In genomic region chr6:47478233-47479155, GRCh38 we compare ENCODE assay signal across 1 cellular context.
A peak's percentile ranks its signal among the peaks of the same experiment; 100 is the strongest.
TF ChIP-seq lines count a peak whose summit lies in the region.

No MANE protein-coding gene starts in this region.

TF ChIP-seq in K562, 482 proteins besides CTCF, POLR2A, EP300 and RAD21 (continued from another document and continues in another):
- TF ChIP-seq, protein P1, sequence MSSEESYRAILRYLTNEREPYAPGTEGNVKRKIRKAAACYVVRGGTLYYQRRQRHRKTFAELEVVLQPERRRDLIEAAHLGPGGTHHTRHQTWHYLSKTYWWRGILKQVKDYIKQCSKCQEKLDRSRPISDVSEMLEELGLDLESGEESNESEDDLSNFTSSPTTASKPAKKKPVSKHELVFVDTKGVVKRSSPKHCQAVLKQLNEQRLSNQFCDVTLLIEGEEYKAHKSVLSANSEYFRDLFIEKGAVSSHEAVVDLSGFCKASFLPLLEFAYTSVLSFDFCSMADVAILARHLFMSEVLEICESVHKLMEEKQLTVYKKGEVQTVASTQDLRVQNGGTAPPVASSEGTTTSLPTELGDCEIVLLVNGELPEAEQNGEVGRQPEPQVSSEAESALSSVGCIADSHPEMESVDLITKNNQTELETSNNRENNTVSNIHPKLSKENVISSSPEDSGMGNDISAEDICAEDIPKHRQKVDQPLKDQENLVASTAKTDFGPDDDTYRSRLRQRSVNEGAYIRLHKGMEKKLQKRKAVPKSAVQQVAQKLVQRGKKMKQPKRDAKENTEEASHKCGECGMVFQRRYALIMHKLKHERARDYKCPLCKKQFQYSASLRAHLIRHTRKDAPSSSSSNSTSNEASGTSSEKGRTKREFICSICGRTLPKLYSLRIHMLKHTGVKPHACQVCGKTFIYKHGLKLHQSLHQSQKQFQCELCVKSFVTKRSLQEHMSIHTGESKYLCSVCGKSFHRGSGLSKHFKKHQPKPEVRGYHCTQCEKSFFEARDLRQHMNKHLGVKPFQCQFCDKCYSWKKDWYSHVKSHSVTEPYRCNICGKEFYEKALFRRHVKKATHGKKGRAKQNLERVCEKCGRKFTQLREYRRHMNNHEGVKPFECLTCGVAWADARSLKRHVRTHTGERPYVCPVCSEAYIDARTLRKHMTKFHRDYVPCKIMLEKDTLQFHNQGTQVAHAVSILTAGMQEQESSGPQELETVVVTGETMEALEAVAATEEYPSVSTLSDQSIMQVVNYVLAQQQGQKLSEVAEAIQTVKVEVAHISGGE (CRISPR knock-in tag; IDR thresholded peaks at IDR 0.05), result no peak
- TF ChIP-seq CHD1 (IDR thresholded peaks at IDR 0.05; ENCODE audit: low read length), result no peak
- no peak for TF ChIP-seq ESRRB (CRISPR knock-in tag; IDR thresholded peaks at IDR 0.05; ENCODE audit: borderline replicate concordance)
- TF ChIP-seq POLR2AphosphoS2 (IDR thresholded peaks at IDR 0.05; ENCODE audit: low read length), result no peak
- no peak for TF ChIP-seq NR2F6 (CRISPR knock-in tag; IDR thresholded peaks at IDR 0.05)
- 0 out of 2 replicates have a peak, but pooled peaks have one; percentile 63 for TF ChIP-seq HDGF (IDR thresholded peaks at IDR 0.05)
- TF ChIP-seq KAT7 (CRISPR knock-in tag; IDR thresholded peaks at IDR 0.05; ENCODE audit: borderline replicate concordance), result no peak
- TF ChIP-seq PHF21A (IDR thresholded peaks at IDR 0.05; ENCODE audit: borderline replicate concordance, low read depth), result no peak; the same call in 1 of the 2 replicates
- no peak for TF ChIP-seq HOMEZ (CRISPR knock-in tag; IDR thresholded peaks at IDR 0.05)
- no peak for TF ChIP-seq ZNF253 (CRISPR knock-in tag; conservative IDR thresholded peaks at IDR 0.05)
- TF ChIP-seq FOSL1 (tag; conservative IDR thresholded peaks at IDR 0.05), result 0 out of 2 replicates have a peak, but pooled peaks have one; percentile 6
- no peak for TF ChIP-seq ELK3 (CRISPR knock-in tag; IDR thresholded peaks at IDR 0.05)
- peak; percentile 51 for TF ChIP-seq CTBP1 (IDR thresholded peaks at IDR 0.05; ENCODE audit: borderline replicate concordance)
- peak; percentile 76 for TF ChIP-seq EP400 (IDR thresholded peaks at IDR 0.05)
- TF ChIP-seq ZBTB43 (CRISPR knock-in tag; IDR thresholded peaks at IDR 0.05), result no peak
- TF ChIP-seq, protein P2, sequence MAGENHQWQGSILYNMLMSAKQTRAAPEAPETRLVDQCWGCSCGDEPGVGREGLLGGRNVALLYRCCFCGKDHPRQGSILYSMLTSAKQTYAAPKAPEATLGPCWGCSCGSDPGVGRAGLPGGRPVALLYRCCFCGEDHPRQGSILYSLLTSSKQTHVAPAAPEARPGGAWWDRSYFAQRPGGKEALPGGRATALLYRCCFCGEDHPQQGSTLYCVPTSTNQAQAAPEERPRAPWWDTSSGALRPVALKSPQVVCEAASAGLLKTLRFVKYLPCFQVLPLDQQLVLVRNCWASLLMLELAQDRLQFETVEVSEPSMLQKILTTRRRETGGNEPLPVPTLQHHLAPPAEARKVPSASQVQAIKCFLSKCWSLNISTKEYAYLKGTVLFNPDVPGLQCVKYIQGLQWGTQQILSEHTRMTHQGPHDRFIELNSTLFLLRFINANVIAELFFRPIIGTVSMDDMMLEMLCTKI (IDR thresholded peaks at IDR 0.05; ENCODE audit: partially characterized antibody), result no peak
- peak; percentile 18; the same call in 1 of the 2 replicates for TF ChIP-seq MBD2 (IDR thresholded peaks at IDR 0.05; ENCODE audit: borderline replicate concordance, low read depth)
- TF ChIP-seq CEBPZ (IDR thresholded peaks at IDR 0.05; ENCODE audit: borderline replicate concordance, low read depth, low read length), result no peak
- no peak for TF ChIP-seq KLF13 (tag; IDR thresholded peaks at IDR 0.05; ENCODE audit: borderline replicate concordance, low read depth)
- TF ChIP-seq BACH1 (tag; IDR thresholded peaks at IDR 0.05), result no peak
- no peak for TF ChIP-seq GTF2F1 (IDR thresholded peaks at IDR 0.05; ENCODE audit: low read depth, low read length)
- TF ChIP-seq ZC3H11A (IDR thresholded peaks at IDR 0.05; ENCODE audit: low read depth, low read length), result no peak
- TF ChIP-seq E2F3 (CRISPR knock-in tag; IDR thresholded peaks at IDR 0.05), result no peak
- TF ChIP-seq U2AF1 (optimal IDR thresholded peaks at IDR 0.05; ENCODE audit: low read depth, low read length), result no peak
- TF ChIP-seq DPF2 (IDR thresholded peaks at IDR 0.05), result peak; percentile 80
- no peak; a peak in 1 of 4 replicates for TF ChIP-seq CSDE1 (IDR thresholded peaks at IDR 0.05)
- TF ChIP-seq ARID1B (IDR thresholded peaks at IDR 0.05), result peak; percentile 70; the same call in 1 of the 2 replicates
- no peak for TF ChIP-seq RBM17 (IDR thresholded peaks at IDR 0.05; ENCODE audit: borderline replicate concordance, low read depth, low read length)
- TF ChIP-seq, protein P3, sequence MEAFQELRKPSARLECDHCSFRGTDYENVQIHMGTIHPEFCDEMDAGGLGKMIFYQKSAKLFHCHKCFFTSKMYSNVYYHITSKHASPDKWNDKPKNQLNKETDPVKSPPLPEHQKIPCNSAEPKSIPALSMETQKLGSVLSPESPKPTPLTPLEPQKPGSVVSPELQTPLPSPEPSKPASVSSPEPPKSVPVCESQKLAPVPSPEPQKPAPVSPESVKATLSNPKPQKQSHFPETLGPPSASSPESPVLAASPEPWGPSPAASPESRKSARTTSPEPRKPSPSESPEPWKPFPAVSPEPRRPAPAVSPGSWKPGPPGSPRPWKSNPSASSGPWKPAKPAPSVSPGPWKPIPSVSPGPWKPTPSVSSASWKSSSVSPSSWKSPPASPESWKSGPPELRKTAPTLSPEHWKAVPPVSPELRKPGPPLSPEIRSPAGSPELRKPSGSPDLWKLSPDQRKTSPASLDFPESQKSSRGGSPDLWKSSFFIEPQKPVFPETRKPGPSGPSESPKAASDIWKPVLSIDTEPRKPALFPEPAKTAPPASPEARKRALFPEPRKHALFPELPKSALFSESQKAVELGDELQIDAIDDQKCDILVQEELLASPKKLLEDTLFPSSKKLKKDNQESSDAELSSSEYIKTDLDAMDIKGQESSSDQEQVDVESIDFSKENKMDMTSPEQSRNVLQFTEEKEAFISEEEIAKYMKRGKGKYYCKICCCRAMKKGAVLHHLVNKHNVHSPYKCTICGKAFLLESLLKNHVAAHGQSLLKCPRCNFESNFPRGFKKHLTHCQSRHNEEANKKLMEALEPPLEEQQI (IDR thresholded peaks at IDR 0.05), result 0 out of 2 replicates have a peak, but pooled peaks have one; percentile 13
- no peak for TF ChIP-seq STAT5A (IDR thresholded peaks at IDR 0.05; ENCODE audit: borderline replicate concordance, low read length)
- no peak for TF ChIP-seq KAT8 (IDR thresholded peaks at IDR 0.05; ENCODE audit: low read depth)
- no peak for TF ChIP-seq OTX1 (CRISPR knock-in tag; IDR thresholded peaks at IDR 0.05)
- TF ChIP-seq THAP7 (CRISPR knock-in tag; IDR thresholded peaks at IDR 0.05), result no peak; the same call in 1 of the 2 replicates
- no peak for TF ChIP-seq GABPA (tag; conservative IDR thresholded peaks at IDR 0.05; ENCODE audit: low read depth)
- TF ChIP-seq MITF (IDR thresholded peaks at IDR 0.05), result no peak; the same call in 1 of the 2 replicates
- peak; percentile 76 for TF ChIP-seq LARP7 (IDR thresholded peaks at IDR 0.05)
- TF ChIP-seq HNRNPL (IDR thresholded peaks at IDR 0.05; ENCODE audit: low read depth, low read length), result 0 out of 2 replicates have a peak, but pooled peaks have one; percentile 17
- no peak for TF ChIP-seq DEAF1 (CRISPR knock-in tag; IDR thresholded peaks at IDR 0.05)
- TF ChIP-seq, protein P4, sequence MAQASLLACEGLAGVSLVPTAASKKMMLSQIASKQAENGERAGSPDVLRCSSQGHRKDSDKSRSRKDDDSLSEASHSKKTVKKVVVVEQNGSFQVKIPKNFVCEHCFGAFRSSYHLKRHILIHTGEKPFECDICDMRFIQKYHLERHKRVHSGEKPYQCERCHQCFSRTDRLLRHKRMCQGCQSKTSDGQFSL (CRISPR knock-in tag; IDR thresholded peaks at IDR 0.05), result no peak
- TF ChIP-seq, protein P4 (tag; IDR thresholded peaks at IDR 0.05), result peak in 1 of 2 experiments; percentile 53; a peak in 1 of 4 replicates
- TF ChIP-seq ZNF134 (CRISPR knock-in tag; conservative IDR thresholded peaks at IDR 0.05), result no peak
- TF ChIP-seq BHLHE40 (IDR thresholded peaks at IDR 0.05; ENCODE audit: low read length), result no peak
- no peak for TF ChIP-seq FOS (IDR thresholded peaks at IDR 0.05; ENCODE audit: extremely low read depth, insufficient read length)
